In genomic region chr6:31621320-31621939, GRCh38 we compare ENCODE assay signal across 8 cellular contexts. TPM values are rescaled to one million over a fixed set of nuclear protein-coding genes. Genes with fewer than 3 reads are reported as not detected.
A peak's percentile ranks its signal among the peaks of the same experiment; 100 is the strongest.
DNase-seq lines count a peak whose midpoint lies in the region; ATAC-seq and TF ChIP-seq lines count a peak whose summit lies in the region.

No MANE protein-coding gene starts in this region.

- no peaks in the 10 kb centered on the region for H3K9me3 Mint-ChIP-seq in naive thymus-derived CD8-positive, alpha-beta T cell

- peaks cover 0 to 44% (median 10%) of the 10 kb centered on the region in 3 donors for H3K36me3 Mint-ChIP-seq in naive thymus-derived CD8-positive, alpha-beta T cell

- peaks cover 22 to 46% (median 32%) of the 10 kb centered on the region in 4 donors for H3K4me1 Mint-ChIP-seq in naive thymus-derived CD8-positive, alpha-beta T cell

- no peaks in the 10 kb centered on the region for H3K27me3 Mint-ChIP-seq in naive thymus-derived CD8-positive, alpha-beta T cell

- peak overlapping the region; percentile 90 to 97 (median 96) for H3K27ac Mint-ChIP-seq in naive thymus-derived CD8-positive, alpha-beta T cell

- POLR2A ChIA-PET in naive thymus-derived CD8-positive, alpha-beta T cell (lab: Charles Lee) = interaction anchor here (0.8 to 4.4 kb wide), 13 partner anchors 10 to 241 kb away, joined by 3 to 49 read pairs (median 5); partner anchors contain the start of genes BAG6, C6orf47, CSNK2B and GPANK1

- no peaks in the 10 kb centered on the region for H3K27me3 ChIP-seq in BE2C

- H3K4me3 Mint-ChIP-seq in naive thymus-derived CD8-positive, alpha-beta T cell = peak overlapping the region; percentile 77 to 95 (median 91)

- no peak for ATAC-seq in naive thymus-derived CD8-positive, alpha-beta T cell
- ATAC-seq in GM18498 (IDR thresholded peaks at IDR 0.05; ENCODE audit: unreplicated experiment) = no peak

- in situ Hi-C loops in GM13976 (cut with MboI; ENCODE audit: low sequenced_read_pairs, unreplicated experiment) = no loop called here

- H3K36me3 ChIP-seq in BE2C = peaks cover 46% of the 10 kb centered on the region

- no peaks in the 10 kb centered on the region for H3K4me1 ChIP-seq in BE2C

- DNase-seq in BE2C = no peak
- no peak for DNase-seq in LNCaP clone FGC (ENCODE audit: low read depth)
- peak; percentile 22 for DNase-seq in dermis blood vessel endothelial cell
- DNase-seq in naive thymus-derived CD8-positive, alpha-beta T cell = peak in 1 of 10 donors; percentile 22
- DNase-seq in GM13976 (ENCODE audit: low spot score) = no peak
- DNase-seq in NCI-H2081 treated with DMSO at 0.1 percent for 48 hours (lab: John Stamatoyannopoulos, UW) = no peak
- no peak for DNase-seq in NCI-H1694 (lab: John Stamatoyannopoulos, UW)

- H3K4me3 ChIP-seq in BE2C (ENCODE audit: low read depth, low read length) (peak overlapping the region; percentile 85), LNCaP clone FGC (ENCODE audit: low read depth, low read length) (peak overlapping the region; percentile 99)

- TF ChIP-seq CTCF in BE2C (IDR thresholded peaks at IDR 0.05; ENCODE audit: low read depth, low read length) (no peak), LNCaP clone FGC (IDR thresholded peaks at IDR 0.05; ENCODE audit: control insufficient read depth, extremely low read depth, insufficient read depth) (no peak), GM13976 (IDR thresholded peaks at IDR 0.05; ENCODE audit: borderline replicate concordance, control extremely low read depth, extremely low read depth, insufficient read depth, missing control alignments) (no peak)

- H3K9me3 ChIP-seq in BE2C = no peaks in the 10 kb centered on the region

RNA-seq across cellular contexts. Expression of gene PRRC2A, which starts 0.9 kb away (rescaled TPM):
- 240 TPM for polyA plus RNA-seq in BE2C (2012; ENCODE audit: insufficient read depth, insufficient read length, low read depth)
- total RNA-seq in dermis blood vessel endothelial cell = 32.2 and 70.8 TPM in 2 replicates
- 100 to 1,000 TPM; 227 to 230 TPM for total RNA-seq in naive thymus-derived CD8-positive, alpha-beta T cell
- polyA plus RNA-seq in naive thymus-derived CD8-positive, alpha-beta T cell = 1 to 10 TPM; 4.5 to 7.1 (median 5.0) TPM

RNA-seq across cellular contexts. Expression of gene AIF1, which starts 6.4 kb away (rescaled TPM):
- not detected for polyA plus RNA-seq in BE2C (2012; ENCODE audit: insufficient read depth, insufficient read length, low read depth)
- total RNA-seq in dermis blood vessel endothelial cell = not detected in 2 replicates
- total RNA-seq in naive thymus-derived CD8-positive, alpha-beta T cell = 10 to 100 TPM; 23.0 to 27.3 TPM
- polyA plus RNA-seq in naive thymus-derived CD8-positive, alpha-beta T cell = 100 to 1,000 TPM; 145 to 242 (median 239) TPM

RNA-seq across cellular contexts. Expression of gene NCR3, which starts 28.6 kb away (rescaled TPM):
- polyA plus RNA-seq in BE2C (2012; ENCODE audit: insufficient read depth, insufficient read length, low read depth) = 1.0 TPM
- not detected in 2 replicates for total RNA-seq in dermis blood vessel endothelial cell
- 1 to 10 TPM; 8.5 to 8.8 TPM for total RNA-seq in naive thymus-derived CD8-positive, alpha-beta T cell
- polyA plus RNA-seq in naive thymus-derived CD8-positive, alpha-beta T cell = 10 to 100 TPM; 54.3 to 86.3 (median 76.0) TPM

RNA-seq across cellular contexts. Expression of gene BAG6, which starts 31.0 kb away (rescaled TPM):
- 472 TPM for polyA plus RNA-seq in BE2C (2012; ENCODE audit: insufficient read depth, insufficient read length, low read depth)
- 133 and 309 TPM in 2 replicates for total RNA-seq in dermis blood vessel endothelial cell
- total RNA-seq in naive thymus-derived CD8-positive, alpha-beta T cell = 100 to 1,000 TPM; 244 to 258 TPM
- 10 to 100 TPM; 17.7 to 21.5 (median 21.1) TPM for polyA plus RNA-seq in naive thymus-derived CD8-positive, alpha-beta T cell

RNA-seq across cellular contexts. Expression of gene APOM, which starts 34.3 kb away (rescaled TPM):
- polyA plus RNA-seq in BE2C (2012; ENCODE audit: insufficient read depth, insufficient read length, low read depth) = 4.7 TPM
- total RNA-seq in dermis blood vessel endothelial cell = 0.34 and 0.37 TPM in 2 replicates
- 1 to 10 TPM; 2.2 to 3.1 TPM for total RNA-seq in naive thymus-derived CD8-positive, alpha-beta T cell
- polyA plus RNA-seq in naive thymus-derived CD8-positive, alpha-beta T cell = 1 to 10 TPM; 5.0 to 8.0 (median 5.5) TPM

Comparison
In these comparisons a context has a peak if more than half of its experiments do, and no peak if none do; other contexts are left out.
1. RNA of gene AIF1, which starts 6.4 kb away (total RNA-seq): 23.0 to 27.3 TPM in naive thymus-derived CD8-positive, alpha-beta T cell; not detected in dermis blood vessel endothelial cell; every median in the first group is over 10 times any median in the second.